Comparison of ENCODE assay signal across 8 cellular contexts in the genomic region with DNA sequence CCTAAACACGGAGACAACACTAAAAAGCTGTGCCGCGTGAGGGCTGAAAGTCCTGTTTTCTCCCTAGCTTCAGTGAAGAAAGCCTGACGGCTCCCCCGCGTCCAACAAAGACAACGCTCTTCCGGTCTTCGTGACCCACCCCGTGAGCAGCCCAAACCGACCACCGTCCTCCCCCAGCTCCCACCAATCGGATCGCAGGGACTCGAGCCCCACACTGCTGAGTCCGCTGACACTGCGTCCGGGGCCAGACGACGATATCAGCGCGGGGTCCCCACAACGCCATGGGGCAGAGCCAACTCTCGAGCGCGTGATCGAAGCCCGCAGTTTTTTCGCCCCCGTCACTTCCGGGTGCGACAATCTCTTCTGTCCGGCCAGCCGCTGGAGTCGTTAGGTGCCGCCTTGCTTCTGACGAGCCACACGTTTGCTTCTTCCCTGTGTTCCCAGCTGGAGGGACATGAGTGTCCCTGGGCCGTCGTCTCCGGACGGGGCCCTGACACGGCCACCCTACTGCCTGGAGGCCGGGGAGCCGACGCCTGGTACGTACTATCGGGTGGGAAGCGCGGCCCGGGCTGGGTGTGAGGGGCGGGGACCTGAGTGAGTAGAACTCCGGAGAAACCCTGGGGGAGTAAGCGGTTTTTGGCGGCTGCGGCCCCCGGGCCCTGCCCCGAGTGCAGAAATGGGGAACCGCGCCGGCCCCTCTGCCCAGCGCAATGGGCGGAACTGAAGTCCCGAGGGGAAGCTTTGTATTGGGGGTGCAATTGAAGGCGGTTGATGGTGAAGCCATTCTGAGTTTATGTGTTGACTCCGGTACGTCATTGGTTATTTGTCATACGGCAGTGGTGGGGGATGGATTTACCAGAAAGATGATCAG. TPM values are rescaled to one million over a fixed set of nuclear protein-coding genes. Genes with fewer than 3 reads are reported as not detected.
A peak's percentile ranks its signal among the peaks of the same experiment; 100 is the strongest.
DNase-seq lines count a peak whose midpoint lies in the region; ATAC-seq, FAIRE-seq and TF ChIP-seq lines count a peak whose summit lies in the region.

TSS of gene BLOC1S6 (plus strand) at position 390 of the 871 bp plus-strand sequence. CDS start at position 455, 65 bp downstream.

- under 1% methylated on average over 58 of the region's 68 CpGs for WGBS in smooth muscle cell (ENCODE audit: low lambda C conversion rate)

- no peaks in the 10 kb centered on the region for H3K27me3 ChIP-seq in A673 (replicated peaks; ENCODE audit: insufficient read depth, low read depth, low read length, poor library complexity)
- H3K27me3 ChIP-seq in bronchial epithelial cell (ENCODE audit: control insufficient read depth, insufficient read depth, low read length), result no peaks in the 10 kb centered on the region
- no peaks in the 10 kb centered on the region for H3K27me3 ChIP-seq in smooth muscle cell (ENCODE audit: low read depth)

- intact Hi-C loops in A673 (cut with micrococcal nuclease; ENCODE audit: unreplicated experiment), result no loop called here

- H2AFZ ChIP-seq in smooth muscle cell (ENCODE audit: low read depth), result peak within 1 kb of the TSS; percentile 64

- no TSS peak for BruUV-seq in A673 (replicated peaks; lab: Mats Ljungman, UMichigan)

- H3K36me3 ChIP-seq in A673 (ENCODE audit: insufficient read depth, low read length, poor library complexity, severe bottlenecking) (no peaks in the 10 kb centered on the region), bronchial epithelial cell (ENCODE audit: control insufficient read depth, insufficient read depth, low read length) (no peaks in the 10 kb centered on the region), smooth muscle cell (ENCODE audit: low read depth) (no peaks in the 10 kb centered on the region)

- peak; percentile 74 for ATAC-seq in GM18861 (IDR thresholded peaks at IDR 0.05; ENCODE audit: unreplicated experiment)
- peak; percentile 71 for ATAC-seq in HG03097 (IDR thresholded peaks at IDR 0.05; ENCODE audit: low FRiP score, unreplicated experiment)

- peaks cover 4% of the 10 kb centered on the region for H3F3A ChIP-seq in smooth muscle cell (ENCODE audit: low read depth)

- peaks cover 22% of the 10 kb centered on the region for H3K4me1 ChIP-seq in A673 (ENCODE audit: insufficient read depth, low read length, poor library complexity, severe bottlenecking)
- H3K4me1 ChIP-seq in smooth muscle cell (ENCODE audit: low read depth), result peaks cover 27% of the 10 kb centered on the region

- CTCF ChIA-PET in A673 (lab: Charles Lee), result interaction anchor here (1.0 kb wide), 1 partner anchor 129 kb away, joined by 4 read pairs; no protein-coding TSS in a partner anchor

- H4K20me1 ChIP-seq in smooth muscle cell (ENCODE audit: low read depth), result peaks cover 27% of the 10 kb centered on the region

- H3K79me2 ChIP-seq in smooth muscle cell (ENCODE audit: low read depth), result peaks cover 45% of the 10 kb centered on the region

- peak within 1 kb of the TSS; percentile 98 for H3K9ac ChIP-seq in smooth muscle cell (ENCODE audit: low read depth)

- H3K27ac ChIP-seq in A673 (ENCODE audit: low read depth, low read length, poor library complexity, severe bottlenecking) (peak within 1 kb of the TSS; percentile 99), smooth muscle cell (ENCODE audit: low read depth) (peak within 1 kb of the TSS; percentile 99)

- H3K9me3 ChIP-seq in A673 (ENCODE audit: low read depth, low read length, poor library complexity, severe bottlenecking) (no peaks in the 10 kb centered on the region), smooth muscle cell (replicated peaks; ENCODE audit: low read depth) (no peaks in the 10 kb centered on the region)

- no peak for TF ChIP-seq CTCF in A673 (conservative IDR thresholded peaks at IDR 0.05; ENCODE audit: low read depth, low read length)
- TF ChIP-seq CTCF in WI38 (IDR thresholded peaks at IDR 0.05; ENCODE audit: low read depth, low read length), result no peak
- TF ChIP-seq CTCF in bronchial epithelial cell (IDR thresholded peaks at IDR 0.05; ENCODE audit: insufficient read depth, low read length, severe bottlenecking), result no peak
- no peak for TF ChIP-seq CTCF in smooth muscle cell (IDR thresholded peaks at IDR 0.05; ENCODE audit: borderline replicate concordance, insufficient read depth, poor library complexity, severe bottlenecking)

- FAIRE-seq in bronchial epithelial cell (lab: Jason Lieb, UNC), result no peak

- peak within 1 kb of the TSS; percentile 85 for H3K4me3 ChIP-seq in A673 (ENCODE audit: low read depth, low read length, poor library complexity, severe bottlenecking)
- H3K4me3 ChIP-seq in WI38 (ENCODE audit: low read depth, low read length), result peak within 1 kb of the TSS; percentile 98
- H3K4me3 ChIP-seq in bronchial epithelial cell (ENCODE audit: low read depth, low read length), result peak within 1 kb of the TSS; percentile 56
- peak within 1 kb of the TSS; percentile 82 for H3K4me3 ChIP-seq in smooth muscle cell

- POLR2A ChIA-PET in A673 (lab: Charles Lee; ENCODE audit: low non-redundant PET), result interaction anchor here (0.6 to 0.7 kb wide), 2 partner anchors 26 to 923 kb away, joined by 4 to 5 read pairs; no protein-coding TSS in a partner anchor

- DNase-seq in A673 (ENCODE audit: low spot score) (peak; percentile 95), NCI-H2196 (lab: John Stamatoyannopoulos, UW; ENCODE audit: unreplicated experiment) (peak; percentile 72), bronchial epithelial cell (ENCODE audit: low read depth) (peak; percentile 81), iPS-NIHi7 (ENCODE audit: extremely low spot score) (peak; percentile 87), smooth muscle cell (lab: John Stamatoyannopoulos, UW; ENCODE audit: unreplicated experiment) (peak; percentile 80)

- peak within 1 kb of the TSS; percentile 82 for H3K4me2 ChIP-seq in smooth muscle cell

RNA-seq across cellular contexts. Expression of gene BLOC1S6, which starts in this region (rescaled TPM):
- total RNA-seq in A673 (2021), result 51.7 and 55.6 TPM in 2 replicates
- total RNA-seq in bronchial epithelial cell, result 48.6 and 49.0 TPM in 2 replicates
- 50.3 and 81.6 TPM in 2 replicates for total RNA-seq in smooth muscle cell
- polyA plus RNA-seq in smooth muscle cell, result 30.4 and 34.8 TPM in 2 replicates

Comparison
In these comparisons a context has a peak if more than half of its experiments do, and no peak if none do; other contexts are left out.
1. Peak in every context shown above with its lines: DNase-seq, ATAC-seq, H3K4me3 ChIP-seq and H3K27ac ChIP-seq.